Comparison of ENCODE assay signal across 1 cellular context in genomic region chr21:37060296-37060695, GRCh38.
TF ChIP-seq lines count a peak whose summit lies in the region.

No MANE protein-coding gene starts in this region.

TF ChIP-seq in GM12878, 131 proteins besides CTCF, POLR2A, EP300 and RAD21:
- TF ChIP-seq ZBTB33 (IDR thresholded peaks at IDR 0.05) = no peak
- TF ChIP-seq SIX5 (IDR thresholded peaks at IDR 0.05; ENCODE audit: low read depth, low read length, severe bottlenecking) = no peak
- TF ChIP-seq GATAD2B (conservative IDR thresholded peaks at IDR 0.05; ENCODE audit: low read depth) = no peak
- no peak for TF ChIP-seq BRCA1 (IDR thresholded peaks at IDR 0.05; ENCODE audit: low read depth, low read length)
- no peak for TF ChIP-seq ZSCAN29 (IDR thresholded peaks at IDR 0.05)
- no peak for TF ChIP-seq CREB1 (IDR thresholded peaks at IDR 0.05; ENCODE audit: low read depth)
- no peak for TF ChIP-seq NR2C2 (IDR thresholded peaks at IDR 0.05; ENCODE audit: borderline replicate concordance, control insufficient read depth, insufficient read length, low read depth)
- TF ChIP-seq SIN3A (IDR thresholded peaks at IDR 0.05; ENCODE audit: low read depth, low read length) = no peak
- no peak for TF ChIP-seq ATF2 (IDR thresholded peaks at IDR 0.05; ENCODE audit: low read length)
- no peak for TF ChIP-seq USF1 (IDR thresholded peaks at IDR 0.05; ENCODE audit: borderline replicate concordance, extremely low read length, insufficient read depth, low read depth, low read length)
- no peak for TF ChIP-seq STAT3 (IDR thresholded peaks at IDR 0.05; ENCODE audit: low read depth, low read length)
- TF ChIP-seq REST (IDR thresholded peaks at IDR 0.05; ENCODE audit: low read depth, low read length) = no peak
- no peak for TF ChIP-seq TCF12 (IDR thresholded peaks at IDR 0.05; ENCODE audit: low read depth, low read length)
- no peak for TF ChIP-seq SKIL (IDR thresholded peaks at IDR 0.05; ENCODE audit: low read depth, poor library complexity, severe bottlenecking)
- TF ChIP-seq NBN (IDR thresholded peaks at IDR 0.05) = no peak
- TF ChIP-seq JUNB (IDR thresholded peaks at IDR 0.05) = no peak
- no peak for TF ChIP-seq ZNF274 (IDR thresholded peaks at IDR 0.05; ENCODE audit: insufficient read depth, insufficient read length)
- TF ChIP-seq IRF5 (IDR thresholded peaks at IDR 0.05; ENCODE audit: borderline replicate concordance) = no peak
- no peak for TF ChIP-seq FOS (IDR thresholded peaks at IDR 0.05; ENCODE audit: borderline replicate concordance, extremely low read depth, insufficient read length)
- no peak for TF ChIP-seq MTA2 (IDR thresholded peaks at IDR 0.05; ENCODE audit: low read depth)
